In genomic region chr7:120395526-120396019, GRCh38 we compare ENCODE assay signal across 16 cellular contexts.
DNase-seq lines count a peak whose midpoint lies in the region; ATAC-seq and TF ChIP-seq lines count a peak whose summit lies in the region.
"Had no signal": no experiment of that assay in that cellular context is flagged by ENCODE, and none has a peak within 500 bp of the region (broad histone marks: within the 10 kb centered on the region; RNA-seq: fewer than 3 reads in every experiment).

No MANE protein-coding gene starts in this region.

- H3K4me3 ChIP-seq in gastrocnemius medialis, result no peak overlapping the region
- H3K4me3 ChIP-seq: coronary artery, lung, upper lobe of left lung had no signal

- no peak for TF ChIP-seq CTCF in gastrocnemius medialis (IDR thresholded peaks at IDR 0.05 in 4 of 5, conservative IDR thresholded peaks at IDR 0.05 in 1 of 5)

- H3K27ac ChIP-seq in gastrocnemius medialis, result no peak overlapping the region
- H3K27ac ChIP-seq: coronary artery, upper lobe of left lung had no signal

- in situ Hi-C loops in gastrocnemius medialis (cut with MboI; ENCODE audit: low sequenced_read_pairs in 4 of 4), result no loop called here

- intact Hi-C loops in gastrocnemius medialis (cut with DNase I; ENCODE audit: low total_unique reads), result no loop called here

- no peaks in the 10 kb centered on the region for H3K4me1 ChIP-seq in gastrocnemius medialis
- H3K4me1 ChIP-seq: upper lobe of left lung had no signal

- no peaks in the 10 kb centered on the region for H3K36me3 ChIP-seq in gastrocnemius medialis
- H3K36me3 ChIP-seq: upper lobe of left lung had no signal

- no peaks in the 10 kb centered on the region for H3K9me3 ChIP-seq in gastrocnemius medialis
- H3K9me3 ChIP-seq: upper lobe of left lung had no signal

- no peak for TF ChIP-seq POLR2A in gastrocnemius medialis (IDR thresholded peaks at IDR 0.05)

- no peaks in the 10 kb centered on the region for H3K27me3 ChIP-seq in gastrocnemius medialis
- H3K27me3 ChIP-seq: upper lobe of left lung had no signal

- peak; percentile 50 for DNase-seq in COR-L47 (lab: John Stamatoyannopoulos, UW)
- no peak for DNase-seq in NCI-H2227 (lab: John Stamatoyannopoulos, UW; ENCODE audit: unreplicated experiment)
- no peak for DNase-seq in effector CD4-positive, alpha-beta T cell
- no peak for DNase-seq in DMS79 (lab: John Stamatoyannopoulos, UW)
- no peak for DNase-seq in gastrocnemius medialis
- DNase-seq: ACHN; activated naive CD4-positive, alpha-beta T cell; glutamatergic neuron; NCI-H1436 treated with DMSO at 0.1 percent for 48 hours; RPMI8226; upper lobe of left lung had no signal

- ATAC-seq in GM18909 (IDR thresholded peaks at IDR 0.05; ENCODE audit: poor library complexity, unreplicated experiment) (peak; percentile 87), GM21737 (IDR thresholded peaks at IDR 0.05; ENCODE audit: unreplicated experiment) (peak; percentile 78), HG03175 (IDR thresholded peaks at IDR 0.05; ENCODE audit: unreplicated experiment) (peak; percentile 86), gastrocnemius medialis (no peak)

Comparison
In these comparisons a context has a peak if more than half of its experiments do, and no peak if none do; other contexts are left out.
1. ATAC-seq: peak in GM18909 (single experiment), GM21737 (single experiment) and HG03175 (single experiment); none in gastrocnemius medialis (0 of 2).